21 cellular contexts compared by ENCODE assay signal in the genomic region with DNA sequence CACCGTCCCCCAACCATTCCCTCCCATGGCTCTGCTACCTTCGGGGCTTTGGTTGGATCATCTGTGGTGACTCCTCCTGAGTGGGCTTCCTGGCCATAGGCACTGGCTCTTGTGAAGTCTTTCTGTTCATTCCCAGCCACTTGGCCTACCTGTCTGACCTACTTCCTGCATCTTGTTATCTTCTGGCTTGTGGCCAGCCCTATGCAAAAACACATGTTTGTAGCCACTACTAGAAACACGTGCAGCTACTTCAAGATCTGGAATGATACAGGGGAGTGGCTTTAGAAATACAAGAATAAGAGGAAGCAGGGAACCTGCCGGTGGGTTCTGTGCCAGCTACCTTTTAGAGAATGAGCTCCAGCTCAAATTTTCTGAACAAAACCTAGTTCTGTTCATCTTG. TPM values are rescaled to one million over a fixed set of nuclear protein-coding genes. Genes with fewer than 3 reads are reported as not detected.
DNase-seq lines count a peak whose midpoint lies in the region; ATAC-seq and TF ChIP-seq lines count a peak whose summit lies in the region.
"Had no signal": no experiment of that assay in that cellular context is flagged by ENCODE, and none has a peak within 500 bp of the region (broad histone marks: within the 10 kb centered on the region; RNA-seq: fewer than 3 reads in every experiment).

No MANE protein-coding gene starts in this region.

- intact Hi-C loops in natural killer cell (cut with micrococcal nuclease) = no loop called here
- intact Hi-C loops in mucosa of descending colon (cut with DNase I, micrococcal nuclease) = no loop called here

- peak overlapping the region; percentile 38 to 54 for H3K27ac Mint-ChIP-seq in natural killer cell
- H3K27ac Mint-ChIP-seq in natural killer cell treated with Interleukin-12 subunit alpha and Interleukin-12 subunit beta and Interleukin-15 and Interleukin-18, amount 100 ng/mL, for 72 hours = peak overlapping the region in 1 of 2 donors; percentile 59
- peak overlapping the region; percentile 65 for H3K27ac Mint-ChIP-seq in activated T-helper 17 cell treated with anti-CD3 and anti-CD28 coated beads, Interleukin-2, amount 50 U/mL, for 72 hours
- H3K27ac Mint-ChIP-seq: stimulated activated naive CD8-positive, alpha-beta T cell treated with anti-CD3 and anti-CD28 coated beads, Interleukin-15, Interleukin-2, amounts not matched to agents 100 ng/mL and 50 ng/mL, for 24 hours had no signal

- peaks cover 13% of the 10 kb centered on the region for H3K36me3 ChIP-seq in mucosa of descending colon (ENCODE audit: low read depth)

- H3K27me3 Mint-ChIP-seq in natural killer cell (ENCODE audit: low read depth in 2 of 2) = no peaks in the 10 kb centered on the region
- H3K27me3 Mint-ChIP-seq in natural killer cell treated with Interleukin-12 subunit alpha and Interleukin-12 subunit beta and Interleukin-15 and Interleukin-18, amount 100 ng/mL, for 72 hours = no peaks in the 10 kb centered on the region
- no peaks in the 10 kb centered on the region for H3K27me3 Mint-ChIP-seq in activated T-helper 17 cell treated with anti-CD3 and anti-CD28 coated beads, Interleukin-2, amount 50 U/mL, for 72 hours
- H3K27me3 Mint-ChIP-seq: stimulated activated naive CD8-positive, alpha-beta T cell treated with anti-CD3 and anti-CD28 coated beads, Interleukin-15, Interleukin-2, amounts not matched to agents 100 ng/mL and 50 ng/mL, for 24 hours had no signal

- H3K36me3 Mint-ChIP-seq in natural killer cell = peaks cover 7% of the 10 kb centered on the region
- H3K36me3 Mint-ChIP-seq in natural killer cell treated with Interleukin-12 subunit alpha and Interleukin-12 subunit beta and Interleukin-15 and Interleukin-18, amount 100 ng/mL, for 72 hours = peaks cover 8% of the 10 kb centered on the region
- H3K36me3 Mint-ChIP-seq in activated T-helper 17 cell treated with anti-CD3 and anti-CD28 coated beads, Interleukin-2, amount 50 U/mL, for 72 hours (ENCODE audit: low read depth) = peaks cover 84% of the 10 kb centered on the region

- peaks cover 36 to 51% of the 10 kb centered on the region in 2 donors for H3K4me1 Mint-ChIP-seq in natural killer cell
- peaks cover 25 to 29% of the 10 kb centered on the region in 2 donors for H3K4me1 Mint-ChIP-seq in natural killer cell treated with Interleukin-12 subunit alpha and Interleukin-12 subunit beta and Interleukin-15 and Interleukin-18, amount 100 ng/mL, for 72 hours (ENCODE audit: low read depth in 2 of 2)
- peaks cover 25% of the 10 kb centered on the region for H3K4me1 Mint-ChIP-seq in activated T-helper 17 cell treated with anti-CD3 and anti-CD28 coated beads, Interleukin-2, amount 50 U/mL, for 72 hours

- DNase-seq in natural killer cell (no peak), mucosa of descending colon (peak in 1 of 3 donors; percentile 78), GDM1 (lab: John Stamatoyannopoulos, UW) (no peak), putamen (ENCODE audit: low spot score) (no peak), activated gamma-delta T cell (lab: John Stamatoyannopoulos, UW) (no peak)
- DNase-seq in natural killer cell treated with Interleukin-12 subunit alpha and Interleukin-12 subunit beta and Interleukin-15 and Interleukin-18, amount 100 ng/mL, for 72 hours (ENCODE audit: low spot score) = no peak
- DNase-seq: activated CD4-positive, alpha-beta T cell treated with anti-CD3 and anti-CD28 coated beads, Interleukin-2, amount 50 U/mL, for 4 hours; activated naive CD4-positive, alpha-beta T cell treated with anti-CD3 and anti-CD28 coated beads, Interleukin-2, amount 50 U/mL, for 16 hours; Caco-2; KBM-7; midbrain; NCI-H1048; NCI-H226; SW 1271 had no signal

- ATAC-seq in natural killer cell = no peak
- ATAC-seq in natural killer cell treated with Interleukin-12 subunit alpha and Interleukin-12 subunit beta and Interleukin-15 and Interleukin-18, amount 100 ng/mL, for 72 hours = no peak
- ATAC-seq in activated T-helper 17 cell treated with anti-CD3 and anti-CD28 coated beads, Interleukin-2, amount 50 U/mL, for 72 hours (replicated peaks) = no peak
- peak; percentile 73 for ATAC-seq in mucosa of descending colon
- ATAC-seq in HG03342 (IDR thresholded peaks at IDR 0.05; ENCODE audit: unreplicated experiment) = no peak
- ATAC-seq: esophagus mucosa, gastroesophageal sphincter, right cardiac atrium had no signal

- H3K9me3 Mint-ChIP-seq in natural killer cell = no peaks in the 10 kb centered on the region
- H3K9me3 Mint-ChIP-seq in natural killer cell treated with Interleukin-12 subunit alpha and Interleukin-12 subunit beta and Interleukin-15 and Interleukin-18, amount 100 ng/mL, for 72 hours = no peaks in the 10 kb centered on the region
- H3K9me3 Mint-ChIP-seq in activated T-helper 17 cell treated with anti-CD3 and anti-CD28 coated beads, Interleukin-2, amount 50 U/mL, for 72 hours = no peaks in the 10 kb centered on the region
- H3K9me3 Mint-ChIP-seq: stimulated activated naive CD8-positive, alpha-beta T cell treated with anti-CD3 and anti-CD28 coated beads, Interleukin-15, Interleukin-2, amounts not matched to agents 100 ng/mL and 50 ng/mL, for 24 hours had no signal

- peaks cover 16% of the 10 kb centered on the region for H3K4me1 ChIP-seq in mucosa of descending colon (ENCODE audit: low read depth)
- H3K4me1 ChIP-seq: Caco-2 had no signal

- TF ChIP-seq CTCF in natural killer cell (IDR thresholded peaks at IDR 0.05) (no peak), mucosa of descending colon (IDR thresholded peaks at IDR 0.05) (no peak)

- no peak overlapping the region for H3K4me3 ChIP-seq in mucosa of descending colon
- H3K4me3 ChIP-seq: breast epithelium, gastroesophageal sphincter had no signal

- no peaks in the 10 kb centered on the region for H3K9me3 ChIP-seq in mucosa of descending colon
- H3K9me3 ChIP-seq: breast epithelium, Caco-2, gastroesophageal sphincter had no signal

- no peak overlapping the region for H3K4me3 Mint-ChIP-seq in natural killer cell
- no peak overlapping the region for H3K4me3 Mint-ChIP-seq in natural killer cell treated with Interleukin-12 subunit alpha and Interleukin-12 subunit beta and Interleukin-15 and Interleukin-18, amount 100 ng/mL, for 72 hours
- H3K4me3 Mint-ChIP-seq in activated T-helper 17 cell treated with anti-CD3 and anti-CD28 coated beads, Interleukin-2, amount 50 U/mL, for 72 hours = no peak overlapping the region
- H3K4me3 Mint-ChIP-seq: stimulated activated naive CD8-positive, alpha-beta T cell treated with anti-CD3 and anti-CD28 coated beads, Interleukin-15, Interleukin-2, amounts not matched to agents 100 ng/mL and 50 ng/mL, for 24 hours had no signal

RNA-seq across cellular contexts. Expression of a gene that starts 20.9 kb away (rescaled TPM):
- total RNA-seq in natural killer cell (not detected), mucosa of descending colon (1 to 10 TPM; 1.2 to 3.7 (median 1.6) TPM)
- total RNA-seq in natural killer cell treated with Interleukin-12 subunit alpha and Interleukin-12 subunit beta and Interleukin-15 and Interleukin-18, amount 100 ng/mL, for 72 hours = not detected
- total RNA-seq in activated T-helper 17 cell treated with anti-CD3 and anti-CD28 coated beads, Interleukin-2, amount 50 U/mL, for 72 hours = under 1 TPM in 1 of 2 donors, not detected in 1; 0.32 TPM

RNA-seq across cellular contexts. Expression of a gene that starts 42.7 kb away (rescaled TPM):
- 10 to 100 TPM; 44.8 to 72.1 (median 57.4) TPM for total RNA-seq in natural killer cell
- total RNA-seq in natural killer cell treated with Interleukin-12 subunit alpha and Interleukin-12 subunit beta and Interleukin-15 and Interleukin-18, amount 100 ng/mL, for 72 hours = 10 to 100 TPM; 29.4 to 43.8 TPM
- total RNA-seq in activated T-helper 17 cell treated with anti-CD3 and anti-CD28 coated beads, Interleukin-2, amount 50 U/mL, for 72 hours = 10 to 100 TPM; 20.2 to 30.9 TPM
- 10 to 100 TPM; 18.7 to 43.6 (median 23.4) TPM for total RNA-seq in mucosa of descending colon

RNA-seq across cellular contexts. Expression of a gene that starts 57.2 kb away (rescaled TPM):
- total RNA-seq in natural killer cell = 10 to 100 TPM; 63.8 to 88.4 (median 80.2) TPM
- 10 to 100 TPM; 54.9 to 68.5 TPM for total RNA-seq in natural killer cell treated with Interleukin-12 subunit alpha and Interleukin-12 subunit beta and Interleukin-15 and Interleukin-18, amount 100 ng/mL, for 72 hours
- total RNA-seq in activated T-helper 17 cell treated with anti-CD3 and anti-CD28 coated beads, Interleukin-2, amount 50 U/mL, for 72 hours = 10 to 100 TPM; 24.1 to 35.8 TPM
- total RNA-seq in mucosa of descending colon = 100 to 1,000 TPM in 1 of 3 donors, 10 to 100 TPM in 2; 71.9 to 111 (median 94.5) TPM
